ENCODE assay signal across 8 cellular contexts in genomic region chr2:159712929-159713575, GRCh38. TPM values are rescaled to one million over a fixed set of nuclear protein-coding genes. Genes with fewer than 3 reads are reported as not detected.
DNase-seq lines count a peak whose midpoint lies in the region; ATAC-seq and TF ChIP-seq lines count a peak whose summit lies in the region.

No MANE protein-coding gene starts in this region.

- H3K27ac Mint-ChIP-seq in natural killer cell treated with Interleukin-12 subunit alpha and Interleukin-12 subunit beta and Interleukin-15 and Interleukin-18, amount 100 ng/mL, for 72 hours, result peak overlapping the region; percentile 99 to 100

- peaks cover 28 to 56% of the 10 kb centered on the region in 2 donors for H3K4me1 Mint-ChIP-seq in natural killer cell treated with Interleukin-12 subunit alpha and Interleukin-12 subunit beta and Interleukin-15 and Interleukin-18, amount 100 ng/mL, for 72 hours (ENCODE audit: low read depth in 2 of 2)

- TF ChIP-seq CTCF in RWPE1 (conservative IDR thresholded peaks at IDR 0.05; ENCODE audit: low read depth), result no peak
- no peak for TF ChIP-seq CTCF in epithelial cell of proximal tubule (conservative IDR thresholded peaks at IDR 0.05; ENCODE audit: low read depth, low read length)

- no peaks in the 10 kb centered on the region for H3K27me3 Mint-ChIP-seq in natural killer cell treated with Interleukin-12 subunit alpha and Interleukin-12 subunit beta and Interleukin-15 and Interleukin-18, amount 100 ng/mL, for 72 hours

- peak overlapping the region; percentile 100 for H3K4me3 Mint-ChIP-seq in natural killer cell treated with Interleukin-12 subunit alpha and Interleukin-12 subunit beta and Interleukin-15 and Interleukin-18, amount 100 ng/mL, for 72 hours

- peak overlapping the region; percentile 95 for H3K4me3 ChIP-seq in epithelial cell of proximal tubule (ENCODE audit: low read depth, low read length)

- H3K36me3 Mint-ChIP-seq in natural killer cell treated with Interleukin-12 subunit alpha and Interleukin-12 subunit beta and Interleukin-15 and Interleukin-18, amount 100 ng/mL, for 72 hours, result peaks cover 14% of the 10 kb centered on the region

- DNase-seq in NCI-H146 (lab: John Stamatoyannopoulos, UW) (peak; percentile 51), NCI-H146 treated with DMSO at 0.1 percent for 48 hours (lab: John Stamatoyannopoulos, UW; ENCODE audit: unreplicated experiment) (no peak), RWPE1 (ENCODE audit: low spot score) (no peak), epithelial cell of proximal tubule (ENCODE audit: low read depth) (no peak), NCI-H1930 (lab: John Stamatoyannopoulos, UW) (no peak), NCI-H2081 treated with DMSO at 0.1 percent for 48 hours (lab: John Stamatoyannopoulos, UW) (no peak)
- no peak for DNase-seq in natural killer cell treated with Interleukin-12 subunit alpha and Interleukin-12 subunit beta and Interleukin-15 and Interleukin-18, amount 100 ng/mL, for 72 hours (ENCODE audit: low spot score)

- peak; percentile 7 for ATAC-seq in HG02763 (IDR thresholded peaks at IDR 0.05; ENCODE audit: unreplicated experiment)
- peak in 1 of 2 donors; percentile 20 for ATAC-seq in natural killer cell treated with Interleukin-12 subunit alpha and Interleukin-12 subunit beta and Interleukin-15 and Interleukin-18, amount 100 ng/mL, for 72 hours

- no peaks in the 10 kb centered on the region for H3K9me3 Mint-ChIP-seq in natural killer cell treated with Interleukin-12 subunit alpha and Interleukin-12 subunit beta and Interleukin-15 and Interleukin-18, amount 100 ng/mL, for 72 hours

- POLR2A ChIA-PET in RWPE1 (lab: Yijun Ruan, JAX; ENCODE audit: low non-redundant PET), result interaction anchor here (1.3 kb wide), 1 partner anchor 74 kb away, joined by 3 read pairs; no protein-coding TSS in a partner anchor

- H3K27ac ChIP-seq in RWPE1, result peak overlapping the region; percentile 92

- CTCF ChIA-PET in RWPE1 (lab: Yijun Ruan, JAX), result interaction anchor here (0.6 to 1.9 kb wide), 3 partner anchors 8 to 320 kb away, joined by 3 to 5 read pairs (median 4); no protein-coding TSS in a partner anchor

RNA-seq across cellular contexts. Expression of gene MARCHF7, which starts 0.7 kb away (rescaled TPM):
- 45.0 and 65.7 TPM in 2 replicates for total RNA-seq in epithelial cell of proximal tubule
- total RNA-seq in natural killer cell treated with Interleukin-12 subunit alpha and Interleukin-12 subunit beta and Interleukin-15 and Interleukin-18, amount 100 ng/mL, for 72 hours, result 10 to 100 TPM; 72.6 to 74.3 TPM
